7 cellular contexts compared by ENCODE assay signal in genomic region chr17:18185391-18185790, GRCh38. TPM values are rescaled to one million over a fixed set of nuclear protein-coding genes. Genes with fewer than 3 reads are reported as not detected.
DNase-seq lines count a peak whose midpoint lies in the region; ATAC-seq and TF ChIP-seq lines count a peak whose summit lies in the region.

No MANE protein-coding gene starts in this region.

- H3K27ac Mint-ChIP-seq in activated B cell treated with CpG ODN at 0.5 μM for 24 hours = peak overlapping the region; percentile 81

- intact Hi-C loops in activated B cell treated with CpG ODN at 0.5 μM for 24 hours (cut with micrococcal nuclease) = no loop called here

- H3K4me2 ChIP-seq in smooth muscle cell = peak overlapping the region; percentile 92

- H3F3A ChIP-seq in smooth muscle cell (ENCODE audit: low read depth) = peaks cover 32% of the 10 kb centered on the region

- H3K4me1 ChIP-seq in smooth muscle cell (ENCODE audit: low read depth) = peaks cover 40% of the 10 kb centered on the region

- WGBS in smooth muscle cell (ENCODE audit: low lambda C conversion rate) = 27% methylated on average over 3 of the region's 3 CpGs

- H4K20me1 ChIP-seq in smooth muscle cell (ENCODE audit: low read depth) = peaks cover 63% of the 10 kb centered on the region

- CTCF ChIA-PET in activated B cell treated with CpG ODN at 0.5 μM for 24 hours (lab: Charles Lee) = interaction anchor here (1.3 to 3.8 kb wide), 2 partner anchors 10 to 44 kb away, joined by 4 to 12 read pairs; no protein-coding TSS in a partner anchor

- H3K4me3 ChIP-seq in HL-60 (replicated peaks; ENCODE audit: insufficient read depth, low read length) (peak overlapping the region; percentile 69), smooth muscle cell (peak overlapping the region; percentile 79)

- peak overlapping the region; percentile 99 for H3K9ac ChIP-seq in smooth muscle cell (ENCODE audit: low read depth)

- ATAC-seq in activated B cell treated with CpG ODN at 0.5 μM for 24 hours (ENCODE audit: low read depth) (no peak), HG02884 (IDR thresholded peaks at IDR 0.05; ENCODE audit: unreplicated experiment) (no peak)

- no peak overlapping the region for H2AFZ ChIP-seq in smooth muscle cell (ENCODE audit: low read depth)

- DNase-seq in HL-60 (ENCODE audit: low read depth in 1 of 2, low spot score in 1 of 2) (no peak), activated B cell treated with CpG ODN at 0.5 μM for 24 hours (no peak), globus pallidus (ENCODE audit: low spot score) (peak; percentile 41), smooth muscle cell (lab: John Stamatoyannopoulos, UW; ENCODE audit: unreplicated experiment) (no peak), GM19238 (ENCODE audit: insufficient read length, low spot score) (no peak), AG20443 (ENCODE audit: low spot score) (no peak)

- peaks cover 33% of the 10 kb centered on the region for H3K36me3 Mint-ChIP-seq in activated B cell treated with CpG ODN at 0.5 μM for 24 hours (ENCODE audit: low read depth)

- H3K36me3 ChIP-seq in smooth muscle cell (ENCODE audit: low read depth) = no peaks in the 10 kb centered on the region

- POLR2A ChIA-PET in activated B cell treated with CpG ODN at 0.5 μM for 24 hours (lab: Charles Lee) = interaction anchor here (0.9 to 2.7 kb wide), 2 partner anchors 8 to 32 kb away, joined by 3 to 29 read pairs; no protein-coding TSS in a partner anchor

- H3K27me3 Mint-ChIP-seq in activated B cell treated with CpG ODN at 0.5 μM for 24 hours = no peaks in the 10 kb centered on the region

- no peaks in the 10 kb centered on the region for H3K9me3 Mint-ChIP-seq in activated B cell treated with CpG ODN at 0.5 μM for 24 hours

- H3K27me3 ChIP-seq in HL-60 (ENCODE audit: insufficient read depth, poor library complexity, severe bottlenecking) (no peaks in the 10 kb centered on the region), smooth muscle cell (ENCODE audit: low read depth) (no peaks in the 10 kb centered on the region)

- H3K27ac ChIP-seq in HL-60 (replicated peaks) (no peak overlapping the region), smooth muscle cell (ENCODE audit: low read depth) (peak overlapping the region; percentile 97)

- peaks cover 57% of the 10 kb centered on the region for H3K4me1 Mint-ChIP-seq in activated B cell treated with CpG ODN at 0.5 μM for 24 hours

- no peak for TF ChIP-seq CTCF in HL-60 (IDR thresholded peaks at IDR 0.05; ENCODE audit: insufficient read depth, low read length)
- no peak for TF ChIP-seq CTCF in activated B cell treated with CpG ODN at 0.5 μM for 24 hours (IDR thresholded peaks at IDR 0.05)
- no peak for TF ChIP-seq CTCF in smooth muscle cell (IDR thresholded peaks at IDR 0.05; ENCODE audit: borderline replicate concordance, insufficient read depth, poor library complexity, severe bottlenecking)

- H3K9me3 ChIP-seq in smooth muscle cell (replicated peaks; ENCODE audit: low read depth) = no peaks in the 10 kb centered on the region

- peaks cover 67% of the 10 kb centered on the region for H3K79me2 ChIP-seq in smooth muscle cell (ENCODE audit: low read depth)

- H3K4me3 Mint-ChIP-seq in activated B cell treated with CpG ODN at 0.5 μM for 24 hours = peak overlapping the region; percentile 98

RNA-seq across cellular contexts. Expression of gene ALKBH5, which starts 1.8 kb away (rescaled TPM):
- total RNA-seq in activated B cell treated with CpG ODN at 0.5 μM for 24 hours = 72.8 and 74.6 TPM in 2 replicates
- total RNA-seq in smooth muscle cell = 93.1 and 97.9 TPM in 2 replicates
- polyA plus RNA-seq in smooth muscle cell = 114 and 119 TPM in 2 replicates

RNA-seq across cellular contexts. Expression of gene LLGL1, which starts 40.0 kb away (rescaled TPM):
- total RNA-seq in activated B cell treated with CpG ODN at 0.5 μM for 24 hours (9.7 and 10.5 TPM in 2 replicates), smooth muscle cell (37.3 and 37.7 TPM in 2 replicates)
- polyA plus RNA-seq in smooth muscle cell = 6.7 and 8.5 TPM in 2 replicates
